10 cellular contexts compared by ENCODE assay signal in genomic region chr15:25787855-25788521, GRCh38.
DNase-seq lines count a peak whose midpoint lies in the region; TF ChIP-seq lines count a peak whose summit lies in the region.
"Had no signal": no experiment of that assay in that cellular context is flagged by ENCODE, and none has a peak within 500 bp of the region (broad histone marks: within the 10 kb centered on the region; RNA-seq: fewer than 3 reads in every experiment).

No MANE protein-coding gene starts in this region.

- H3K9me3 ChIP-seq in SJSA1 (replicated peaks) (no peaks in the 10 kb centered on the region), transverse colon (no peaks in the 10 kb centered on the region)

- in situ Hi-C loops in transverse colon (cut with MboI; ENCODE audit: low pct_ligation_motif_present in 1 of 4, low pct_unique_long_range_greater_than_20kb in 1 of 4, low sequenced_read_pairs in 3 of 4): no loop called here

- no peak for TF ChIP-seq POLR2A in transverse colon (IDR thresholded peaks at IDR 0.05)

- no peak for TF ChIP-seq CTCF in transverse colon (IDR thresholded peaks at IDR 0.05)

- no peak overlapping the region for H3K27ac Mint-ChIP-seq in T-helper 2 cell treated with Interferon-gamma antibody and Interleukin-4, amounts not matched to agents 5 μg/mL and 100 μg/mL, for 36 hours
- H3K27ac Mint-ChIP-seq in immature natural killer cell: peak overlapping the region in 3 of 6 donors; percentile 3 to 38 (median 17)
- H3K27ac Mint-ChIP-seq: naive B cell had no signal

- intact Hi-C loops in transverse colon (cut with DNase I; ENCODE audit: low total_unique reads): no loop called here

- DNase-seq in T-helper 2 cell treated with Interferon-gamma antibody and Interleukin-4, amounts not matched to agents 5 μg/mL and 100 μg/mL, for 36 hours (ENCODE audit: low spot score): peak; percentile 11
- DNase-seq in T-helper 2 cell (no peak), SJSA1 (ENCODE audit: low read depth in 1 of 2, low spot score in 2 of 2) (peak; percentile 64 to 69), immature natural killer cell (no peak), transverse colon (peak; percentile 21), NCI-H2107 (lab: John Stamatoyannopoulos, UW) (no peak), NCI-H69 (lab: John Stamatoyannopoulos, UW) (no peak)
- no peak for DNase-seq in stimulated activated CD4-positive, alpha-beta T cell treated with anti-CD3 and anti-CD28 coated beads, Interleukin-15, amount 100 ng/mL, for 24 hours
- DNase-seq: effector memory CD4-positive, alpha-beta T cell; naive B cell had no signal

- WGBS in transverse colon (ENCODE audit: low coverage in 1 of 2), 2 donors: 23 to 100% methylated on average over 2 to 12 of the region's 13 CpGs

- H3K27ac ChIP-seq in SJSA1: peak overlapping the region; percentile 42
- peak overlapping the region; percentile 75 to 86 (median 84) for H3K27ac ChIP-seq in transverse colon

- no peak overlapping the region for H3K4me3 Mint-ChIP-seq in T-helper 2 cell treated with Interferon-gamma antibody and Interleukin-4, amounts not matched to agents 5 μg/mL and 100 μg/mL, for 36 hours
- H3K4me3 Mint-ChIP-seq in immature natural killer cell: peak overlapping the region in 4 of 5 donors; percentile 2 to 46 (median 10)
- H3K4me3 Mint-ChIP-seq: naive B cell had no signal

- peaks cover 11% of the 10 kb centered on the region for H3K36me3 Mint-ChIP-seq in T-helper 2 cell treated with Interferon-gamma antibody and Interleukin-4, amounts not matched to agents 5 μg/mL and 100 μg/mL, for 36 hours (ENCODE audit: low read depth)
- H3K36me3 Mint-ChIP-seq in immature natural killer cell: no peaks in the 10 kb centered on the region

- peaks cover 89% of the 10 kb centered on the region for H3K4me1 ChIP-seq in SJSA1 (replicated peaks)
- H3K4me1 ChIP-seq in transverse colon: peaks cover 8 to 55% (median 15%) of the 10 kb centered on the region in 4 donors

- no peaks in the 10 kb centered on the region for H3K9me3 Mint-ChIP-seq in T-helper 2 cell treated with Interferon-gamma antibody and Interleukin-4, amounts not matched to agents 5 μg/mL and 100 μg/mL, for 36 hours
- H3K9me3 Mint-ChIP-seq in immature natural killer cell: no peaks in the 10 kb centered on the region
- H3K9me3 Mint-ChIP-seq: naive B cell had no signal

- H3K27me3 ChIP-seq in SJSA1 (replicated peaks) (no peaks in the 10 kb centered on the region), transverse colon (no peaks in the 10 kb centered on the region)

- peaks cover 61% of the 10 kb centered on the region for H3K4me1 Mint-ChIP-seq in T-helper 2 cell treated with Interferon-gamma antibody and Interleukin-4, amounts not matched to agents 5 μg/mL and 100 μg/mL, for 36 hours (ENCODE audit: low read depth)
- H3K4me1 Mint-ChIP-seq in immature natural killer cell: peaks cover 81 to 89% of the 10 kb centered on the region in 2 donors

- no peak overlapping the region for H3K4me3 ChIP-seq in SJSA1
- H3K4me3 ChIP-seq in transverse colon: no peak overlapping the region

- H3K27me3 Mint-ChIP-seq in T-helper 2 cell treated with Interferon-gamma antibody and Interleukin-4, amounts not matched to agents 5 μg/mL and 100 μg/mL, for 36 hours (ENCODE audit: low read depth): no peaks in the 10 kb centered on the region
- H3K27me3 Mint-ChIP-seq in immature natural killer cell (ENCODE audit: low read depth in 3 of 3): peaks cover 2% of the 10 kb centered on the region in 3 donors

- no peak for TF ChIP-seq EP300 in transverse colon (IDR thresholded peaks at IDR 0.05; ENCODE audit: low read depth)

- H3K36me3 ChIP-seq in SJSA1 (no peaks in the 10 kb centered on the region), transverse colon (no peaks in the 10 kb centered on the region)

Comparison
In these comparisons a context has a peak if more than half of its experiments do, and no peak if none do; other contexts are left out.
1. DNase-seq: peak in T-helper 2 cell treated with Interferon-gamma antibody and Interleukin-4, amounts not matched to agents 5 μg/mL and 100 μg/mL, for 36 hours (single experiment), SJSA1 (2 of 2) and transverse colon (single experiment); none in T-helper 2 cell (0 of 5), immature natural killer cell (0 of 3), stimulated activated CD4-positive, alpha-beta T cell treated with anti-CD3 and anti-CD28 coated beads, Interleukin-15, amount 100 ng/mL, for 24 hours (single experiment), NCI-H2107 (single experiment) and NCI-H69 (single experiment).